ENCODE assay signal across 10 cellular contexts in genomic region chr15:88615303-88616107, GRCh38. TPM values are rescaled to one million over a fixed set of nuclear protein-coding genes. Genes with fewer than 3 reads are reported as not detected.
A peak's percentile ranks its signal among the peaks of the same experiment; 100 is the strongest.
DNase-seq lines count a peak whose midpoint lies in the region; ATAC-seq, FAIRE-seq and TF ChIP-seq lines count a peak whose summit lies in the region.
"Had no signal": no experiment of that assay in that cellular context is flagged by ENCODE, and none has a peak within 500 bp of the region (broad histone marks: within the 10 kb centered on the region; RNA-seq: fewer than 3 reads in every experiment).

No MANE protein-coding gene starts in this region.

- no peaks in the 10 kb centered on the region for H3K36me3 ChIP-seq in psoas muscle (ENCODE audit: insufficient read depth in 1 of 2, low read depth in 1 of 2)

- no peaks in the 10 kb centered on the region for H3K9me3 ChIP-seq in psoas muscle

- H3K27ac ChIP-seq in psoas muscle: no peak overlapping the region

- no peak for FAIRE-seq in RCC 7860 (lab: Jason Lieb, UNC)

- peaks cover 0 to 6% (median 0%) of the 10 kb centered on the region in 3 donors for H3K27me3 ChIP-seq in psoas muscle (ENCODE audit: insufficient read depth in 3 of 3, low read length in 2 of 3)

- no peak overlapping the region for H3K4me3 ChIP-seq in psoas muscle

- DNase-seq in GM10266 (ENCODE audit: extremely low spot score) (peak; percentile 61), left colon (peak; percentile 70 to 80), RCC 7860 (ENCODE audit: low spot score) (no peak), psoas muscle (no peak), COR-L47 (lab: John Stamatoyannopoulos, UW) (no peak), posterior vena cava (ENCODE audit: low spot score) (no peak)
- DNase-seq: activated effector memory CD4-positive, alpha-beta T cell treated with anti-CD3 and anti-CD28 coated beads, Interleukin-2, amount 50 U/mL, for 16 hours; naive B cell had no signal

- WGBS in psoas muscle, 3 donors: 73 to 76% (median 76%) methylated on average over 11 of the region's 11 CpGs

- H3K4me1 ChIP-seq in psoas muscle: no peaks in the 10 kb centered on the region

- TF ChIP-seq CTCF in GM10266 (IDR thresholded peaks at IDR 0.05; ENCODE audit: control insufficient read depth, insufficient read depth, low read depth, missing control alignments) (no peak), psoas muscle (IDR thresholded peaks at IDR 0.05) (no peak)

- intact Hi-C loops in left colon (cut with DNase I, micrococcal nuclease): no loop called here
- intact Hi-C loops in psoas muscle (cut with DNase I): loop anchor here in 1 of 2 donors (5.0 kb wide), 1 partner anchor 148 kb away; the partner anchor contains the start of genes MRPL46 and MRPS11
- intact Hi-C loops in posterior vena cava (cut with DNase I): no loop called here

- ATAC-seq in GM21515 (IDR thresholded peaks at IDR 0.05; ENCODE audit: unreplicated experiment) (peak; percentile 59), HG03558 (IDR thresholded peaks at IDR 0.05; ENCODE audit: extremely low read depth, unreplicated experiment) (peak; percentile 39), left colon (peak; percentile 93), psoas muscle (no peak)

RNA-seq across cellular contexts. Expression of gene AEN, which starts 5.6 kb away (rescaled TPM):
- 10 to 100 TPM; 11.4 to 16.9 TPM for total RNA-seq in left colon
- 10 to 100 TPM; 10.1 to 46.6 (median 27.8) TPM for total RNA-seq in psoas muscle
- 10 to 100 TPM; 25.6 to 35.2 (median 32.2) TPM for polyA plus RNA-seq in psoas muscle
- 10 to 100 TPM; 12.2 to 24.3 TPM for total RNA-seq in posterior vena cava

RNA-seq across cellular contexts. Expression of gene ISG20, which starts 23.3 kb away (rescaled TPM):
- total RNA-seq in left colon (10 to 100 TPM; 46.2 to 85.5 TPM), psoas muscle (1 to 10 TPM; 2.5 to 5.0 (median 3.3) TPM), posterior vena cava (1 to 10 TPM; 6.9 to 7.4 TPM)
- 1 to 10 TPM; 1.1 to 7.4 (median 5.7) TPM for polyA plus RNA-seq in psoas muscle

Comparison
In these comparisons a context has a peak if more than half of its experiments do, and no peak if none do; other contexts are left out.
1. DNase-seq: peak in GM10266 (single experiment) and left colon (2 of 2); none in RCC 7860 (single experiment), psoas muscle (0 of 2), COR-L47 (single experiment) and posterior vena cava (single experiment).
2. ATAC-seq: peak in GM21515 (single experiment), HG03558 (single experiment) and left colon (single experiment); none in psoas muscle (0 of 4).
3. RNA of gene ISG20, which starts 23.3 kb away (total RNA-seq): 46.2 to 85.5 TPM in left colon; 6.9 to 7.4 TPM in posterior vena cava and 2.5 to 5.0 TPM in psoas muscle; every median in the first group is over 4 times any median in the second.